8 cellular contexts compared by ENCODE assay signal in the genomic region with DNA sequence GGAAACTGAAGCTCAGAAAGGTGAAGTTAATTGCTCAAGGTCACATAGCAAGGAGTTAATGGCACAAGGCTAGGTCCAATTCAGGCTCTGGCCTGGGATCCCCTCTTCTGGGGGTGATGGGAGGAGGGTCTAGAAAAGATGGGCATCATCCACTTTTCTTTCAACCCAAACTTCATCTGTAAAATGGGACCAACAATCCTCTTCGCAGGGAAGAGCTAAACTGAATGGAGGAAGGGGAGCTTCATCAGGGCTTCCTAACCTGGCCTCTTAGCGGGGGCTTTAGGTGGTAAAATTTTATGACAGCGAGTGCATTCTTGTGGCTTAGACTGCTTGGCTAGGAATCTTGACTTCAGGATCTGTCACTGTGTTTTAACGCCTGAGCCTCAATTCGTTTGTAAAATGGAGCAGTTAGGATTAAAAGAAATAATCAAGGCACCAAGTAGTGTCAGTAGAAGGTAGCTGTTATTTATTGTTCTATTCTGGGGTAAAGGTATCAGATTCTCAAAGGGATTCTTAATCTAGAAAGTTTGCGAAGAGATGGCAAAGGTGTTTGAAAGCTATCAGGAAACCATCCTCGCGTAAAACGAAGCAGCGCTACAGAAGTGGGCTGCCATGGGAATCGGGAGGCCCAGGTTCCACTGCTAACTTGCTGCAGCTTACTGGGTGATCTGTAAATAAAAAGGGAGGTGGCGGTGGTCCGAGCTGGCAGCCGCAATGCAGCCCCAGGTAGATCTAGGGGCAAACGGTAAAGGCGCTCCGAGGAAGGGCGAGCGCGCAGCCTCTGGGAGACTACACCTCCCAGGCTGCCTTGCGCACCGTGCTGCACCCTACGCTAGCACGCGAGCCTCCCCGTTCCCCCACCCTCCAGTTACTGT. TPM values are rescaled to one million over a fixed set of nuclear protein-coding genes. Genes with fewer than 3 reads are reported as not detected.
DNase-seq lines count a peak whose midpoint lies in the region; ATAC-seq and TF ChIP-seq lines count a peak whose summit lies in the region.

No MANE protein-coding gene starts in this region.

- peak; percentile 98 for DNase-seq in stimulated activated CD8-positive, alpha-beta memory T cell treated with anti-CD3 and anti-CD28 coated beads, Interleukin-12 subunit alpha, Interleukin-12 subunit beta, amount 100 ng/mL, for 24 hours (ENCODE audit: extremely low read depth)
- DNase-seq in stimulated activated CD8-positive, alpha-beta memory T cell treated with anti-CD3 and anti-CD28 coated beads, Interleukin-4, amount 100 ng/mL, for 48 hours, result no peak
- peak; percentile 96 for DNase-seq in NCI-H2196 (lab: John Stamatoyannopoulos, UW; ENCODE audit: unreplicated experiment)
- no peak for DNase-seq in breast epithelium (ENCODE audit: low spot score in 2 of 2)

- no peaks in the 10 kb centered on the region for H3K27me3 ChIP-seq in breast epithelium
- no peaks in the 10 kb centered on the region for H3K27me3 ChIP-seq in layer of hippocampus (ENCODE audit: control insufficient read depth, insufficient read depth, low read length)
- H3K27me3 ChIP-seq in stomach smooth muscle (ENCODE audit: control insufficient read depth in 1 of 2, insufficient read depth in 2 of 2, low read length in 2 of 2), result no peaks in the 10 kb centered on the region

- H3K27ac ChIP-seq in breast epithelium, result peak overlapping the region; percentile 99 to 100
- H3K27ac ChIP-seq in layer of hippocampus (ENCODE audit: low read depth, low read length), result peak overlapping the region; percentile 100
- H3K27ac ChIP-seq in stomach smooth muscle (ENCODE audit: low read length), result peak overlapping the region; percentile 99

- H3K36me3 ChIP-seq in breast epithelium, result no peaks in the 10 kb centered on the region
- H3K36me3 ChIP-seq in stomach smooth muscle (ENCODE audit: control insufficient read depth in 2 of 2, insufficient read depth in 2 of 2, low read length in 2 of 2), result peaks cover 9 to 12% of the 10 kb centered on the region in 2 donors

- H3K9ac ChIP-seq in stomach smooth muscle (ENCODE audit: low read length in 2 of 2), result peak overlapping the region; percentile 94 to 99

- peak; percentile 85 for ATAC-seq in HG02642 (IDR thresholded peaks at IDR 0.05; ENCODE audit: poor library complexity, unreplicated experiment)
- ATAC-seq in HG02840 (IDR thresholded peaks at IDR 0.05; ENCODE audit: low FRiP score, unreplicated experiment), result no peak

- no peak for TF ChIP-seq POLR2A in breast epithelium (IDR thresholded peaks at IDR 0.05)

- intact Hi-C loops in breast epithelium (cut with DNase I; ENCODE audit: low total_unique reads), result no loop called here

- peaks cover 0 to 19% of the 10 kb centered on the region in 2 donors for H3K4me1 ChIP-seq in breast epithelium
- H3K4me1 ChIP-seq in stomach smooth muscle (ENCODE audit: control insufficient read depth, insufficient read depth, low read length), result peaks cover 27% of the 10 kb centered on the region

- no peak for TF ChIP-seq CTCF in breast epithelium (IDR thresholded peaks at IDR 0.05)

- H3K4me3 ChIP-seq in breast epithelium, result peak overlapping the region; percentile 71 to 86 (median 77)
- peak overlapping the region; percentile 62 to 93 for H3K4me3 ChIP-seq in stomach smooth muscle (ENCODE audit: low read length in 2 of 2)

- H3K9me3 ChIP-seq in breast epithelium (no peaks in the 10 kb centered on the region), stomach smooth muscle (ENCODE audit: control insufficient read depth in 2 of 2, low read length in 2 of 2) (no peaks in the 10 kb centered on the region)

RNA-seq across cellular contexts. Expression of a gene that starts 1.5 kb away (rescaled TPM):
- total RNA-seq in breast epithelium, result 10 to 100 TPM; 19.0 to 24.9 (median 20.8) TPM

RNA-seq across cellular contexts. Expression of a gene that starts 39.3 kb away (rescaled TPM):
- 10 to 100 TPM; 13.6 to 25.2 (median 17.7) TPM for total RNA-seq in breast epithelium

RNA-seq across cellular contexts. Expression of a gene that starts 46.7 kb away (rescaled TPM):
- 10 to 100 TPM; 21.3 to 30.2 (median 26.9) TPM for total RNA-seq in breast epithelium

RNA-seq across cellular contexts. Expression of a gene that starts 50.7 kb away (rescaled TPM):
- 10 to 100 TPM; 28.5 to 38.8 (median 35.7) TPM for total RNA-seq in breast epithelium

Comparison
In these comparisons a context has a peak if more than half of its experiments do, and no peak if none do; other contexts are left out.
1. DNase-seq: peak in stimulated activated CD8-positive, alpha-beta memory T cell treated with anti-CD3 and anti-CD28 coated beads, Interleukin-12 subunit alpha, Interleukin-12 subunit beta, amount 100 ng/mL, for 24 hours (single experiment) and NCI-H2196 (single experiment); none in stimulated activated CD8-positive, alpha-beta memory T cell treated with anti-CD3 and anti-CD28 coated beads, Interleukin-4, amount 100 ng/mL, for 48 hours (single experiment) and breast epithelium (0 of 2).
2. Peak in every context shown above with its lines, with median percentiles within 50 percentile points of each other: H3K27ac ChIP-seq.